ENCODE assay signal across 1 cellular context in genomic region chr1:109543988-109544735, GRCh38.
TF ChIP-seq lines count a peak whose summit lies in the region.

No MANE protein-coding gene starts in this region.

TF ChIP-seq in WTC11, 78 proteins besides CTCF, POLR2A, EP300 and RAD21 (continued from another document):
- TF ChIP-seq, protein P1, sequence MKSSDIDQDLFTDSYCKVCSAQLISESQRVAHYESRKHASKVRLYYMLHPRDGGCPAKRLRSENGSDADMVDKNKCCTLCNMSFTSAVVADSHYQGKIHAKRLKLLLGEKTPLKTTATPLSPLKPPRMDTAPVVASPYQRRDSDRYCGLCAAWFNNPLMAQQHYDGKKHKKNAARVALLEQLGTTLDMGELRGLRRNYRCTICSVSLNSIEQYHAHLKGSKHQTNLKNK (CRISPR knock-in tag; IDR thresholded peaks at IDR 0.05), result no peak
- TF ChIP-seq IRF2 (CRISPR knock-in tag; IDR thresholded peaks at IDR 0.05; ENCODE audit: borderline replicate concordance, low read depth), result no peak
- no peak for TF ChIP-seq MYBL2 (CRISPR knock-in tag; IDR thresholded peaks at IDR 0.05)
- no peak for TF ChIP-seq ZNF219 (CRISPR knock-in tag; IDR thresholded peaks at IDR 0.05; ENCODE audit: borderline replicate concordance)
- TF ChIP-seq, protein P2, sequence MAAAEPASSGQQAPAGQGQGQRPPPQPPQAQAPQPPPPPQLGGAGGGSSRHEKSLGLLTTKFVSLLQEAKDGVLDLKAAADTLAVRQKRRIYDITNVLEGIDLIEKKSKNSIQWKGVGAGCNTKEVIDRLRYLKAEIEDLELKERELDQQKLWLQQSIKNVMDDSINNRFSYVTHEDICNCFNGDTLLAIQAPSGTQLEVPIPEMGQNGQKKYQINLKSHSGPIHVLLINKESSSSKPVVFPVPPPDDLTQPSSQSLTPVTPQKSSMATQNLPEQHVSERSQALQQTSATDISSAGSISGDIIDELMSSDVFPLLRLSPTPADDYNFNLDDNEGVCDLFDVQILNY (CRISPR knock-in tag; IDR thresholded peaks at IDR 0.05), result no peak
- no peak for TF ChIP-seq EMX1 (CRISPR knock-in tag; IDR thresholded peaks at IDR 0.05)
- no peak for TF ChIP-seq GABPB1 (CRISPR knock-in tag; IDR thresholded peaks at IDR 0.05)
- TF ChIP-seq ELF4 (CRISPR knock-in tag; IDR thresholded peaks at IDR 0.05; ENCODE audit: low read depth), result no peak
- TF ChIP-seq ATF2 (CRISPR knock-in tag; IDR thresholded peaks at IDR 0.05; ENCODE audit: borderline replicate concordance, low read depth), result no peak
TF ChIP-seq in WTC11: peak in this region for 0.
